ENCODE assay signal across 24 cellular contexts in the genomic region with DNA sequence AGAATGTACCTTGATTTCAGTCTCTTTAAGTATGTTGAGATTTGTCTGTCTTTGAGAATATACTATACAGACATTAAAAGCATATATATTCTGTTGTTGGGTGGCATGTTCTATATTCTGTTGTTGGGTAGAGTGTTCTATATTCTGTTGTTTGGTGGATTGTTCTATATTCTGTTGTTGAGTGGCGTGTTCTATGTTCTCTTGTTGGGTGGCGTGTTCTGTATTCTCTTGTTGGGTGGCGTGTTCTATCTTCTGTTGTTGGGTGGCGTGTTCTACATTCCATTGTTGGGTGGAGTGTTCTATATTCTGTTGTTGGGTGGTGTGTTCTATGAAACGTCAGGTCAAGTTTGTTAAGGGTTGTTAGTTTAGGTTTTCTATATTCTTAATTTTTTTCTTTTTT. TPM values are rescaled to one million over a fixed set of nuclear protein-coding genes. Genes with fewer than 3 reads are reported as not detected.
A peak's percentile ranks its signal among the peaks of the same experiment; 100 is the strongest.
DNase-seq lines count a peak whose midpoint lies in the region; ATAC-seq, FAIRE-seq and TF ChIP-seq lines count a peak whose summit lies in the region.
"Had no signal": no experiment of that assay in that cellular context is flagged by ENCODE, and none has a peak within 500 bp of the region (broad histone marks: within the 10 kb centered on the region; RNA-seq: fewer than 3 reads in every experiment).

No MANE protein-coding gene starts in this region.

- no peaks in the 10 kb centered on the region for H3K27me3 ChIP-seq in mammary epithelial cell (ENCODE audit: insufficient read depth, low read length)
- no peaks in the 10 kb centered on the region for H3K27me3 ChIP-seq in breast epithelium
- H3K27me3 ChIP-seq in astrocyte (ENCODE audit: insufficient read depth, low read length), result no peaks in the 10 kb centered on the region
- no peaks in the 10 kb centered on the region for H3K27me3 ChIP-seq in thoracic aorta (replicated peaks; ENCODE audit: insufficient read depth)
- H3K27me3 ChIP-seq: dorsolateral prefrontal cortex had no signal

- peaks cover 11% of the 10 kb centered on the region for H3K36me3 Mint-ChIP-seq in astrocyte (ENCODE audit: low read depth, unreplicated experiment)

- CTCF ChIA-PET in mammary epithelial cell (lab: Charles Lee; ENCODE audit: low non-redundant PET), result no interaction called here

- BruUV-seq in mammary epithelial cell (replicated peaks; lab: Mats Ljungman, UMichigan), result no TSS peak

- no peaks in the 10 kb centered on the region for H4K20me1 ChIP-seq in mammary epithelial cell (ENCODE audit: insufficient read depth, low read length)
- H4K20me1 ChIP-seq in astrocyte (ENCODE audit: insufficient read depth, low read length), result peaks cover 19% of the 10 kb centered on the region

- H3K27me3 Mint-ChIP-seq in astrocyte (ENCODE audit: low read depth, unreplicated experiment), result no peaks in the 10 kb centered on the region
- H3K27me3 Mint-ChIP-seq: activated CD4-positive, alpha-beta memory T cell treated with anti-CD3 and anti-CD28 coated beads for 36 hours; activated naive CD4-positive, alpha-beta T cell treated with anti-CD3 and anti-CD28 coated beads, Interleukin-2, amount 50 U/mL, for 24 hours; activated T-helper 17 cell treated with anti-CD3 and anti-CD28 coated beads, Interleukin-2, amount 50 U/mL, for 72 hours; type B pancreatic cell had no signal

- H3K4me3 ChIP-seq in mammary epithelial cell (replicated peaks in 1 of 3; ENCODE audit: insufficient read depth in 1 of 3, low read depth in 2 of 3, low read length in 3 of 3), result no peak overlapping the region
- H3K4me3 ChIP-seq in breast epithelium, result no peak overlapping the region
- H3K4me3 ChIP-seq in astrocyte (ENCODE audit: insufficient read depth, low read depth, low read length), result no peak overlapping the region
- no peak overlapping the region for H3K4me3 ChIP-seq in thoracic aorta
- H3K4me3 ChIP-seq: dorsolateral prefrontal cortex, PC-9 had no signal

- in situ Hi-C loops in mammary epithelial cell (cut with MboI; ENCODE audit: low sequenced_read_pairs in 2 of 2), result no loop called here

- DNase-seq in mammary epithelial cell (peak; percentile 7), breast epithelium (ENCODE audit: low spot score in 2 of 2) (no peak), astrocyte (ENCODE audit: low read depth) (no peak), kidney tubule cell (ENCODE audit: low spot score) (peak; percentile 4), thoracic aorta (ENCODE audit: low spot score) (no peak), NCI-H2081 treated with DMSO at 0.1 percent for 48 hours (lab: John Stamatoyannopoulos, UW) (no peak)
- DNase-seq: activated CD4-positive, alpha-beta memory T cell treated with anti-CD3 and anti-CD28 coated beads for 36 hours; activated CD4-positive, CD25-positive, alpha-beta regulatory T cell; CD8-positive, alpha-beta T cell; central memory CD4-positive, alpha-beta T cell; DMS153; dorsolateral prefrontal cortex; NCI-H1436 treated with DMSO at 0.1 percent for 48 hours; NCI-H510A treated with DMSO at 0.1 percent for 48 hours; PC-9; SIG-M5; stimulated activated CD8-positive, alpha-beta memory T cell treated with anti-CD3 and anti-CD28 coated beads, Interleukin-4, amount 100 ng/mL, for 48 hours had no signal

- H3K79me2 ChIP-seq in mammary epithelial cell (ENCODE audit: insufficient read depth, low read length) (peaks cover 4% of the 10 kb centered on the region), astrocyte (ENCODE audit: insufficient read depth, low read length) (peaks cover 10% of the 10 kb centered on the region)

- H3K27ac Mint-ChIP-seq in astrocyte (ENCODE audit: unreplicated experiment), result no peak overlapping the region
- H3K27ac Mint-ChIP-seq: activated CD4-positive, alpha-beta memory T cell treated with anti-CD3 and anti-CD28 coated beads for 36 hours; activated naive CD4-positive, alpha-beta T cell treated with anti-CD3 and anti-CD28 coated beads, Interleukin-2, amount 50 U/mL, for 24 hours; activated T-helper 17 cell treated with anti-CD3 and anti-CD28 coated beads, Interleukin-2, amount 50 U/mL, for 72 hours; CD8-positive, alpha-beta T cell; type B pancreatic cell had no signal

- dilution Hi-C loops in mammary epithelial cell (cut with HindIII; ENCODE audit: low sequenced_read_pairs), result no loop called here

- no peak for TF ChIP-seq POLR2A in breast epithelium (IDR thresholded peaks at IDR 0.05)

- H2AFZ ChIP-seq in mammary epithelial cell (ENCODE audit: low read depth, low read length) (no peak overlapping the region), astrocyte (ENCODE audit: low read depth, low read length) (no peak overlapping the region)
- H2AFZ ChIP-seq: PC-9 had no signal

- no peak overlapping the region for H3K4me2 ChIP-seq in mammary epithelial cell (ENCODE audit: insufficient read depth, low read depth, low read length)
- H3K4me2 ChIP-seq in astrocyte (ENCODE audit: low read length), result no peak overlapping the region
- H3K4me2 ChIP-seq: PC-9 had no signal

- H3K9me3 Mint-ChIP-seq in astrocyte (ENCODE audit: unreplicated experiment), result no peaks in the 10 kb centered on the region
- H3K9me3 Mint-ChIP-seq: activated naive CD4-positive, alpha-beta T cell treated with anti-CD3 and anti-CD28 coated beads, Interleukin-2, amount 50 U/mL, for 24 hours; CD8-positive, alpha-beta T cell; type B pancreatic cell had no signal

- H3K27ac ChIP-seq in mammary epithelial cell (ENCODE audit: insufficient read depth, low read depth, low read length) (no peak overlapping the region), breast epithelium (no peak overlapping the region), astrocyte (ENCODE audit: low read depth, low read length) (no peak overlapping the region), thoracic aorta (no peak overlapping the region)
- H3K27ac ChIP-seq: 22Rv1, dorsolateral prefrontal cortex, PC-9 had no signal

- intact Hi-C loops in mammary epithelial cell (cut with micrococcal nuclease) (no loop called here), breast epithelium (cut with DNase I; ENCODE audit: low total_unique reads) (no loop called here)

- peak; percentile 98 for FAIRE-seq in astrocyte (lab: Jason Lieb, UNC)

- H3K9me3 ChIP-seq in mammary epithelial cell (replicated peaks; ENCODE audit: insufficient read depth, low read length) (no peaks in the 10 kb centered on the region), breast epithelium (no peaks in the 10 kb centered on the region), astrocyte (ENCODE audit: insufficient read depth, low read depth, low read length) (no peaks in the 10 kb centered on the region), thoracic aorta (no peaks in the 10 kb centered on the region)

- peaks cover 14% of the 10 kb centered on the region for H3K36me3 ChIP-seq in mammary epithelial cell (ENCODE audit: insufficient read depth, low read length)
- H3K36me3 ChIP-seq in breast epithelium, result no peaks in the 10 kb centered on the region
- H3K36me3 ChIP-seq in astrocyte (ENCODE audit: insufficient read depth, low read length), result peaks cover 18% of the 10 kb centered on the region
- H3K36me3 ChIP-seq in thoracic aorta, result peaks cover 29% of the 10 kb centered on the region

- no peak for TF ChIP-seq CTCF in mammary epithelial cell (conservative IDR thresholded peaks at IDR 0.05 in 1 of 2, IDR thresholded peaks at IDR 0.05 in 1 of 2; ENCODE audit: extremely low read depth in 1 of 2, insufficient read depth in 1 of 2, low read depth in 1 of 2, low read length in 2 of 2)
- no peak for TF ChIP-seq CTCF in breast epithelium (IDR thresholded peaks at IDR 0.05)
- TF ChIP-seq CTCF in astrocyte (IDR thresholded peaks at IDR 0.05; ENCODE audit: insufficient read depth, low read depth, low read length), result no peak
- TF ChIP-seq CTCF in thoracic aorta (IDR thresholded peaks at IDR 0.05), result no peak

- H3K9ac ChIP-seq in mammary epithelial cell (ENCODE audit: insufficient read depth, low read length) (no peak overlapping the region), astrocyte (ENCODE audit: low read length) (no peak overlapping the region)

- H3K4me3 Mint-ChIP-seq in astrocyte (ENCODE audit: unreplicated experiment), result no peak overlapping the region
- H3K4me3 Mint-ChIP-seq: activated CD4-positive, alpha-beta memory T cell treated with anti-CD3 and anti-CD28 coated beads for 36 hours; activated naive CD4-positive, alpha-beta T cell treated with anti-CD3 and anti-CD28 coated beads, Interleukin-2, amount 50 U/mL, for 24 hours; activated T-helper 17 cell treated with anti-CD3 and anti-CD28 coated beads, Interleukin-2, amount 50 U/mL, for 72 hours; CD8-positive, alpha-beta T cell; type B pancreatic cell had no signal

- ATAC-seq in thoracic aorta (ENCODE audit: insufficient number of reproducible peaks, low FRiP score, low read depth) (peak; percentile 43), GM18517 (IDR thresholded peaks at IDR 0.05; ENCODE audit: unreplicated experiment) (no peak), GM18861 (IDR thresholded peaks at IDR 0.05; ENCODE audit: unreplicated experiment) (no peak)
- ATAC-seq: activated T-helper 17 cell treated with anti-CD3 and anti-CD28 coated beads, Interleukin-2, amount 50 U/mL, for 72 hours; CD8-positive, alpha-beta T cell; HCT116 had no signal

- H3K4me1 ChIP-seq in mammary epithelial cell (ENCODE audit: insufficient read depth, low read length), result peaks cover 7% of the 10 kb centered on the region
- H3K4me1 ChIP-seq in breast epithelium, result no peaks in the 10 kb centered on the region
- H3K4me1 ChIP-seq in astrocyte (ENCODE audit: insufficient read depth, low read length), result no peaks in the 10 kb centered on the region
- no peaks in the 10 kb centered on the region for H3K4me1 ChIP-seq in thoracic aorta (ENCODE audit: control insufficient read depth in 1 of 2, low read depth in 2 of 2)

- 63% methylated on average over 5 of the region's 5 CpGs for WGBS in mammary epithelial cell (ENCODE audit: low coverage, missing lambda C conversion rate)

- H3K4me1 Mint-ChIP-seq in astrocyte (ENCODE audit: low read depth, unreplicated experiment), result peaks cover 2% of the 10 kb centered on the region

RNA-seq across cellular contexts. Expression of a gene that starts 27.1 kb away (rescaled TPM):
- 100 to 1,000 TPM; 312 to 394 TPM for total RNA-seq in mammary epithelial cell
- 122 TPM for polyA plus RNA-seq in mammary epithelial cell
- polyA minus RNA-seq in mammary epithelial cell, result 272 TPM
- total RNA-seq in breast epithelium, result 100 to 1,000 TPM; 283 to 306 (median 285) TPM
- total RNA-seq in astrocyte, result 291 and 344 TPM in 2 replicates
- total RNA-seq in thoracic aorta, result 100 to 1,000 TPM; 415 to 578 TPM

Comparison
In these comparisons a context has a peak if more than half of its experiments do, and no peak if none do; other contexts are left out.
1. DNase-seq: peak in mammary epithelial cell (single experiment) and kidney tubule cell (single experiment); none in breast epithelium (0 of 2), astrocyte (single experiment), thoracic aorta (single experiment) and NCI-H2081 treated with DMSO at 0.1 percent for 48 hours (single experiment).